ENCODE assay signal across 10 cellular contexts in the genomic region with DNA sequence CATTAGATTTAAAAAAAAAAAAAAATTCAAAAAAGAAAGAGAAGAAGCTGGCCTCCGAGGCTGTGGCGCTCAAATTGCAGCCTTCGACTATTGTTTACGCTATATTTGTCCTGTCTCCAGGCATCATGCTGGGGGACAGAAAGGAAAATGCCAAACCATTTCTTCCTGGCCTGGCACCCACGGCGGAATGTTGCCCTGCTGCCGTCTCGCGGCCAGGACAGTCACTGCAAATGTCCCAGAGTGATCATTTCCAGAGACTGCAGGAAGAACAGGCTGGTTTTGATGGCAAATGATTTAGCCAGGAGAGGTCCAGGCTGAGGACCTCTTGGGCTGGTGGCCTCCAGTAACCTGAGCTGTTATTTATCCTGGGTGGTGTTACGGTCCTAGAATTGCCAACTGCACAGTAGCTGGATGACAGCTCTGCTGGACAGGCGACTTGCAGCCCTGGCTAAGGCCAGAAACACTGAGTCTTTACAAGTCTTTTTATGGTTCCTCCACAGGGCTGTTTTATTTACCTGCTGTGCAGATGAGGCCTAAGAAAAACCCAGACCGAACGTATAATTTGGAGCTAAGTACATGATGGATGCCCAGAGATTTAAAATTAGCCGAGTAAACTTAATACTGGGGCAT. TPM values are rescaled to one million over a fixed set of nuclear protein-coding genes. Genes with fewer than 3 reads are reported as not detected.
DNase-seq lines count a peak whose midpoint lies in the region; ATAC-seq and TF ChIP-seq lines count a peak whose summit lies in the region.
"Had no signal": no experiment of that assay in that cellular context is flagged by ENCODE, and none has a peak within 500 bp of the region (broad histone marks: within the 10 kb centered on the region; RNA-seq: fewer than 3 reads in every experiment).

No MANE protein-coding gene starts in this region.

- TF ChIP-seq POLR2A in upper lobe of left lung (IDR thresholded peaks at IDR 0.05): no peak

- no peak overlapping the region for H3K27ac Mint-ChIP-seq in activated CD8-positive, alpha-beta memory T cell treated with anti-CD3 and anti-CD28 coated beads, Interleukin-2, amount 10 ng/mL, durations not matched to agents 7 days and 5 days
- H3K27ac Mint-ChIP-seq: dendritic cell treated with granulocyte-macrophage colony-stimulating factor and Interleukin-4, amounts not matched to agents 40 ng/mL and 50 ng/mL, for 4 days had no signal

- H3K36me3 ChIP-seq in lower lobe of right lung: no peaks in the 10 kb centered on the region
- H3K36me3 ChIP-seq in upper lobe of left lung: no peaks in the 10 kb centered on the region

- no peak overlapping the region for H3K4me3 Mint-ChIP-seq in activated CD8-positive, alpha-beta memory T cell treated with anti-CD3 and anti-CD28 coated beads, Interleukin-2, amount 10 ng/mL, durations not matched to agents 7 days and 5 days
- H3K4me3 Mint-ChIP-seq: dendritic cell treated with granulocyte-macrophage colony-stimulating factor and Interleukin-4, amounts not matched to agents 40 ng/mL and 50 ng/mL, for 4 days had no signal

- CTCF ChIA-PET in activated CD8-positive, alpha-beta memory T cell treated with anti-CD3 and anti-CD28 coated beads, Interleukin-2, amount 10 ng/mL, durations not matched to agents 7 days and 5 days (lab: Charles Lee): no interaction called here

- H3K4me1 ChIP-seq in lower lobe of right lung (no peaks in the 10 kb centered on the region), upper lobe of left lung (peaks cover 0 to 9% (median 4%) of the 10 kb centered on the region in 4 donors)

- 41 to 46% methylated on average over 12 to 14 of the region's 14 CpGs for WGBS in upper lobe of left lung, 2 donors

- H3K9me3 ChIP-seq in lower lobe of right lung (no peaks in the 10 kb centered on the region), upper lobe of left lung (no peaks in the 10 kb centered on the region)

- peak; percentile 82 to 89 for ATAC-seq in lower lobe of right lung
- peak; percentile 61 to 67 for ATAC-seq in upper lobe of left lung (ENCODE audit: low FRiP score in 2 of 2)
- ATAC-seq in HG02610 (IDR thresholded peaks at IDR 0.05; ENCODE audit: unreplicated experiment): no peak
- ATAC-seq in activated CD8-positive, alpha-beta memory T cell treated with anti-CD3 and anti-CD28 coated beads, Interleukin-2, amount 10 ng/mL, durations not matched to agents 7 days and 5 days: no peak
- ATAC-seq: Panc1 had no signal

- H3K4me3 ChIP-seq in lower lobe of right lung: peak overlapping the region; percentile 4
- H3K4me3 ChIP-seq in upper lobe of left lung: no peak overlapping the region

- H3K27me3 ChIP-seq in lower lobe of right lung (ENCODE audit: low read depth) (no peaks in the 10 kb centered on the region), upper lobe of left lung (no peaks in the 10 kb centered on the region)

- peak; percentile 53 for TF ChIP-seq CTCF in lower lobe of right lung (IDR thresholded peaks at IDR 0.05)
- TF ChIP-seq CTCF in upper lobe of left lung (IDR thresholded peaks at IDR 0.05): peak; percentile 30 to 67 (median 42)

- H3K27ac ChIP-seq in lower lobe of right lung (no peak overlapping the region), upper lobe of left lung (peak overlapping the region in 2 of 4 donors; percentile 27 to 34)

- H3K27me3 Mint-ChIP-seq in activated CD8-positive, alpha-beta memory T cell treated with anti-CD3 and anti-CD28 coated beads, Interleukin-2, amount 10 ng/mL, durations not matched to agents 7 days and 5 days: no peaks in the 10 kb centered on the region

- DNase-seq in NCI-H146 (lab: John Stamatoyannopoulos, UW): peak; percentile 3
- DNase-seq in NCI-H146 treated with DMSO at 0.1 percent for 48 hours (lab: John Stamatoyannopoulos, UW; ENCODE audit: unreplicated experiment): no peak
- peak; percentile 86 for DNase-seq in cerebellum (ENCODE audit: low spot score)
- peak; percentile 51 for DNase-seq in lower lobe of right lung
- DNase-seq in upper lobe of left lung: peak in 1 of 2 donors; percentile 44
- DNase-seq in activated CD8-positive, alpha-beta memory T cell treated with anti-CD3 and anti-CD28 coated beads, Interleukin-2, amount 10 ng/mL, durations not matched to agents 7 days and 5 days: no peak
- no peak for DNase-seq in DMS79 treated with DMSO at 0.1 percent for 48 hours (lab: John Stamatoyannopoulos, UW)

- H3K4me1 Mint-ChIP-seq in activated CD8-positive, alpha-beta memory T cell treated with anti-CD3 and anti-CD28 coated beads, Interleukin-2, amount 10 ng/mL, durations not matched to agents 7 days and 5 days: no peaks in the 10 kb centered on the region

- H3K9me3 Mint-ChIP-seq in activated CD8-positive, alpha-beta memory T cell treated with anti-CD3 and anti-CD28 coated beads, Interleukin-2, amount 10 ng/mL, durations not matched to agents 7 days and 5 days (ENCODE audit: low read depth): no peaks in the 10 kb centered on the region
- H3K9me3 Mint-ChIP-seq: dendritic cell treated with granulocyte-macrophage colony-stimulating factor and Interleukin-4, amounts not matched to agents 40 ng/mL and 50 ng/mL, for 4 days had no signal

- no peaks in the 10 kb centered on the region for H3K36me3 Mint-ChIP-seq in activated CD8-positive, alpha-beta memory T cell treated with anti-CD3 and anti-CD28 coated beads, Interleukin-2, amount 10 ng/mL, durations not matched to agents 7 days and 5 days

- no peak for TF ChIP-seq EP300 in upper lobe of left lung (IDR thresholded peaks at IDR 0.05)

- intact Hi-C loops in lower lobe of right lung (cut with DNase I): no loop called here

RNA-seq across cellular contexts. Expression of a gene that starts 30.2 kb away (rescaled TPM):
- total RNA-seq in cerebellum (2.4 TPM), lower lobe of right lung (not detected), upper lobe of left lung (under 1 TPM in 1 of 6 donors, not detected in 5; 0.11 TPM)
- not detected for total RNA-seq in activated CD8-positive, alpha-beta memory T cell treated with anti-CD3 and anti-CD28 coated beads, Interleukin-2, amount 10 ng/mL, durations not matched to agents 7 days and 5 days

RNA-seq across cellular contexts. Expression of a gene that starts 39.6 kb away (rescaled TPM):
- total RNA-seq in cerebellum: 18.8 TPM
- 33.3 TPM for total RNA-seq in lower lobe of right lung
- total RNA-seq in upper lobe of left lung: 10 to 100 TPM in 5 of 6 donors, 1 to 10 TPM in 1; 9.4 to 56.5 (median 34.2) TPM
- total RNA-seq in activated CD8-positive, alpha-beta memory T cell treated with anti-CD3 and anti-CD28 coated beads, Interleukin-2, amount 10 ng/mL, durations not matched to agents 7 days and 5 days: not detected

Comparison
In these comparisons a context has a peak if more than half of its experiments do, and no peak if none do; other contexts are left out.
1. DNase-seq: peak in NCI-H146 (single experiment), cerebellum (single experiment) and lower lobe of right lung (single experiment); none in NCI-H146 treated with DMSO at 0.1 percent for 48 hours (single experiment), activated CD8-positive, alpha-beta memory T cell treated with anti-CD3 and anti-CD28 coated beads, Interleukin-2, amount 10 ng/mL, durations not matched to agents 7 days and 5 days (single experiment) and DMS79 treated with DMSO at 0.1 percent for 48 hours (single experiment).
2. ATAC-seq: peak in lower lobe of right lung (2 of 2) and upper lobe of left lung (2 of 2); none in HG02610 (single experiment) and activated CD8-positive, alpha-beta memory T cell treated with anti-CD3 and anti-CD28 coated beads, Interleukin-2, amount 10 ng/mL, durations not matched to agents 7 days and 5 days (single experiment).
3. RNA of a gene that starts 39.6 kb away (total RNA-seq): 9.4 to 56.5 TPM in upper lobe of left lung, 33.3 TPM in lower lobe of right lung (single experiment) and 18.8 TPM in cerebellum (single experiment); not detected in activated CD8-positive, alpha-beta memory T cell treated with anti-CD3 and anti-CD28 coated beads, Interleukin-2, amount 10 ng/mL, durations not matched to agents 7 days and 5 days; every median in the first group is over 10 times any median in the second.